In the genomic region with DNA sequence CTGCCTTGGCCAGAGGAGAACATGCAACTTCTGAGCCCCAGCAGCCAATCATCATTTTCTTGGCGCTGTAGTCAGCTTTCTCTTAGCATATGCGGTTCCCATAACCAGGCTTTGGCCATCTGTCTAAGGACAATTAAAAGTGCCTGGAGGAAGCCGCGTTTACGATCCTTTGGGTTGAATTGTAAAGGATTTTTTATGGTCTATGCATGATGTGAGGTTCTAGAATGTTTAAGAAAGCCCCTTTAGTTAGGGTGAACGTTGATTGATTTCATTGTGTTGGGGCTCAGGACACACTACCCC, we compare ENCODE assay signal across 8 cellular contexts. TPM values are rescaled to one million over a fixed set of nuclear protein-coding genes. Genes with fewer than 3 reads are reported as not detected.
DNase-seq lines count a peak whose midpoint lies in the region; ATAC-seq and TF ChIP-seq lines count a peak whose summit lies in the region.

No MANE protein-coding gene starts in this region.

- H3K27me3 ChIP-seq in GM23338 (ENCODE audit: insufficient read depth) (no peaks in the 10 kb centered on the region), gastroesophageal sphincter (no peaks in the 10 kb centered on the region), smooth muscle cell (ENCODE audit: low read depth) (no peaks in the 10 kb centered on the region)

- H3K4me1 ChIP-seq in GM23338 (ENCODE audit: insufficient read depth) (peaks cover 8% of the 10 kb centered on the region; the same call in 1 of the 2 replicates), gastroesophageal sphincter (peaks cover 0 to 21% (median 7%) of the 10 kb centered on the region in 3 donors), smooth muscle cell (ENCODE audit: low read depth) (peaks cover 21% of the 10 kb centered on the region)

- H3K9me3 ChIP-seq in gastroesophageal sphincter (no peaks in the 10 kb centered on the region), smooth muscle cell (replicated peaks; ENCODE audit: low read depth) (no peaks in the 10 kb centered on the region)

- no peaks in the 10 kb centered on the region for H3K9me3 Mint-ChIP-seq in GM23338
- H3K9me3 Mint-ChIP-seq in WTC11: no peaks in the 10 kb centered on the region

- H3K4me3 ChIP-seq in GM23338: peak overlapping the region; percentile 41
- peak overlapping the region; percentile 72 to 92 for H3K4me3 ChIP-seq in gastroesophageal sphincter
- H3K4me3 ChIP-seq in smooth muscle cell: peak overlapping the region; percentile 93

- H3K9me2 ChIP-seq in GM23338 (ENCODE audit: insufficient read depth): no peaks in the 10 kb centered on the region

- no peaks in the 10 kb centered on the region for H3K36me3 Mint-ChIP-seq in GM23338 (ENCODE audit: low read depth)
- no peaks in the 10 kb centered on the region for H3K36me3 Mint-ChIP-seq in WTC11

- H3K36me3 ChIP-seq in GM23338 (ENCODE audit: insufficient read depth) (no peaks in the 10 kb centered on the region), gastroesophageal sphincter (no peaks in the 10 kb centered on the region), smooth muscle cell (ENCODE audit: low read depth) (no peaks in the 10 kb centered on the region)

- POLR2A ChIA-PET in WTC11 (lab: Charles Lee): interaction anchor here (0.8 to 4.7 kb wide), 8 partner anchors 42 to 83 kb away, joined by 3 to 146 read pairs (median 5); partner anchors contain the start of gene AMD1

- ATAC-seq in GM23338: no peak
- ATAC-seq in WTC11: no peak
- no peak for ATAC-seq in gastroesophageal sphincter
- ATAC-seq in GM18867 (IDR thresholded peaks at IDR 0.05; ENCODE audit: unreplicated experiment): no peak
- no peak for ATAC-seq in HG03432 (IDR thresholded peaks at IDR 0.05; ENCODE audit: unreplicated experiment)

- H2AFZ ChIP-seq in GM23338: no peak overlapping the region
- H2AFZ ChIP-seq in smooth muscle cell (ENCODE audit: low read depth): peak overlapping the region; percentile 86

- H3K27me3 Mint-ChIP-seq in GM23338 (ENCODE audit: insufficient read depth, low read depth, poor library complexity): peaks cover 12% of the 10 kb centered on the region
- H3K27me3 Mint-ChIP-seq in WTC11 (ENCODE audit: low read depth): no peaks in the 10 kb centered on the region; the same call in 1 of the 2 replicates

- peak overlapping the region; percentile 40 for H3K9ac ChIP-seq in smooth muscle cell (ENCODE audit: low read depth)

- peak overlapping the region; percentile 83 for H3K27ac ChIP-seq in GM23338 (ENCODE audit: low read depth)
- peak overlapping the region; percentile 88 to 97 (median 95) for H3K27ac ChIP-seq in gastroesophageal sphincter
- H3K27ac ChIP-seq in smooth muscle cell (ENCODE audit: low read depth): peak overlapping the region; percentile 91

- no peak for TF ChIP-seq EP300 in gastroesophageal sphincter (IDR thresholded peaks at IDR 0.05)

- H3K27ac Mint-ChIP-seq in GM23338 (peak overlapping the region; percentile 100), WTC11 (peak overlapping the region; percentile 99)

- H3K79me2 ChIP-seq in GM23338 (replicated peaks; ENCODE audit: insufficient read depth) (peaks cover 32% of the 10 kb centered on the region), smooth muscle cell (ENCODE audit: low read depth) (peaks cover 36% of the 10 kb centered on the region)

- DNase-seq in GM23338 (ENCODE audit: low spot score) (no peak), WTC11 (ENCODE audit: low spot score) (no peak), smooth muscle cell (lab: John Stamatoyannopoulos, UW; ENCODE audit: unreplicated experiment) (no peak), Ammon's horn (ENCODE audit: low spot score) (no peak), NOMO-1 treated with DMSO at 0.1 percent for 48 hours (lab: John Stamatoyannopoulos, UW; ENCODE audit: unreplicated experiment) (no peak)

- CTCF ChIA-PET in WTC11 (lab: Charles Lee): interaction anchor here (1.1 to 2.9 kb wide), 6 partner anchors 55 to 443 kb away, joined by 3 to 27 read pairs (median 6); partner anchors contain the start of gene AMD1

- 0 out of 2 replicates have a peak, but pooled peaks cover 3% of the 10 kb centered on the region for H3F3A ChIP-seq in GM23338 (replicated peaks; ENCODE audit: low read depth)
- H3F3A ChIP-seq in smooth muscle cell (ENCODE audit: low read depth): peaks cover 5% of the 10 kb centered on the region

- TF ChIP-seq CTCF in GM23338 (conservative IDR thresholded peaks at IDR 0.05; ENCODE audit: low read depth in 2 of 2) (no peak), WTC11 (IDR thresholded peaks at IDR 0.05) (no peak), gastroesophageal sphincter (IDR thresholded peaks at IDR 0.05) (no peak), smooth muscle cell (IDR thresholded peaks at IDR 0.05; ENCODE audit: borderline replicate concordance, insufficient read depth, poor library complexity, severe bottlenecking) (no peak)

- whole genome bisulfite sequencing in gastroesophageal sphincter (ENCODE audit: low coverage in 1 of 2), 2 donors: 0 to 7% methylated on average over 6 of the region's 6 CpGs
- WGBS in smooth muscle cell (ENCODE audit: low lambda C conversion rate): 10% methylated on average over 6 of the region's 6 CpGs

- no peak for TF ChIP-seq POLR2A in gastroesophageal sphincter (IDR thresholded peaks at IDR 0.05)

- H3K4me1 Mint-ChIP-seq in GM23338 (peaks cover 16% of the 10 kb centered on the region), WTC11 (peaks cover 20% of the 10 kb centered on the region)

- H3K4me3 Mint-ChIP-seq in GM23338 (peak overlapping the region; percentile 97), WTC11 (peak overlapping the region; percentile 97)

- H3K4me2 ChIP-seq in GM23338 (peak overlapping the region; percentile 67), smooth muscle cell (peak overlapping the region; percentile 89)

- H4K20me1 ChIP-seq in GM23338 (replicated peaks; ENCODE audit: insufficient read depth) (peaks cover 15% of the 10 kb centered on the region), smooth muscle cell (ENCODE audit: low read depth) (peaks cover 31% of the 10 kb centered on the region)

TF ChIP-seq in GM23338, 12 proteins besides CTCF, POLR2A, EP300 and RAD21:
- TF ChIP-seq CREB1 (CRISPR knock-in tag; IDR thresholded peaks at IDR 0.05; ENCODE audit: low read depth) (no peak), POLR2AphosphoS5 (IDR thresholded peaks at IDR 0.05; ENCODE audit: low read depth) (peak; percentile 53), ZNF331 (CRISPR knock-in tag; IDR thresholded peaks at IDR 0.05; ENCODE audit: low read depth) (no peak)

TF ChIP-seq in WTC11, 78 proteins besides CTCF, POLR2A, EP300 and RAD21 (continues in another document):
- TF ChIP-seq IRF2 (CRISPR knock-in tag; IDR thresholded peaks at IDR 0.05; ENCODE audit: borderline replicate concordance, low read depth) (no peak), FOXJ3 (CRISPR knock-in tag; IDR thresholded peaks at IDR 0.05; ENCODE audit: borderline replicate concordance) (no peak), ZNF532 (CRISPR knock-in tag; IDR thresholded peaks at IDR 0.05; ENCODE audit: borderline replicate concordance) (no peak), NFE2L1 (CRISPR knock-in tag; IDR thresholded peaks at IDR 0.05) (no peak), NFYB (CRISPR knock-in tag; conservative IDR thresholded peaks at IDR 0.05; ENCODE audit: low read depth) (no peak), PREB (CRISPR knock-in tag; IDR thresholded peaks at IDR 0.05; ENCODE audit: borderline replicate concordance) (no peak)

RNA-seq across cellular contexts. Expression of gene CDK19, which starts 0.8 kb away (rescaled TPM):
- total RNA-seq in GM23338 (2014; rRNA removed; shearing (Covaris generic)): 10.1 and 12.1 TPM in 2 replicates
- polyA plus RNA-seq in GM23338 (2016; fragmentation: Nextera tagmentation; extraction: Ambion mirVana) (7.5 and 7.7 TPM in 2 replicates), smooth muscle cell (3.7 and 4.4 TPM in 2 replicates)
- total RNA-seq in WTC11 (2021) (10.6 to 11.7 TPM (median 10.7 TPM) in 3 replicates), gastroesophageal sphincter (10 to 100 TPM; 12.9 to 23.2 (median 13.2) TPM), smooth muscle cell (14.0 and 17.1 TPM in 2 replicates)

RNA-seq across cellular contexts. Expression of gene AMD1, which starts 58.5 kb away (rescaled TPM):
- 243 and 296 TPM in 2 replicates for total RNA-seq in GM23338 (2014; rRNA removed; shearing (Covaris generic))
- polyA plus RNA-seq in GM23338 (2016; fragmentation: Nextera tagmentation; extraction: Ambion mirVana) (127 and 136 TPM in 2 replicates), smooth muscle cell (20.8 and 31.2 TPM in 2 replicates)
- total RNA-seq in WTC11 (2021) (90.2 to 122 TPM (median 90.7 TPM) in 3 replicates), gastroesophageal sphincter (10 to 100 TPM; 51.4 to 96.5 (median 79.0) TPM), smooth muscle cell (56.7 and 67.8 TPM in 2 replicates)

Comparison
In these comparisons a context has a peak if more than half of its experiments do, and no peak if none do; other contexts are left out.
1. H3K4me3 ChIP-seq: peak in every context shown above with its lines; median percentile 93 in smooth muscle cell; 82 in gastroesophageal sphincter; 41 in GM23338.